In the genomic region with DNA sequence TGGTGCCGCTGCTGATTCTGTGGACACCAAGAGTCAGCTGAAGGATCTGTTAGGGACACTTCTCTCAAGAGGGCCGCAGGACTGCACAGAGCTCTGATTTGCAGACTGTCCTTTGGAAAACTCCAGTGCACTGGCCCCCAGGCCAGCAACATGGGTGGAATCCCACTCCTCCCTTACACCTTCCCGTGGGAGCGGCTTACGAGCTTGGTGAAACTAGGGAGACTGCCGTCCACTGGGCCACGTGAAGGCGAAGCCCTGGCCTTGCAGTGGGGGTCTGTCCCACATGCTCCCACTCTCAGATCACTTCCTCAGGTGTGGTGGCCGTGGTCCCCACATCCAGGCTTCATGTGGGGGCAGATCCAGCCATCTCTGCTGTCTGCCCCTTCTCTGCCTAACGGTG, we compare ENCODE assay signal across 24 cellular contexts.
"Had no signal": no experiment of that assay in that cellular context is flagged by ENCODE, and none has a peak within 500 bp of the region (broad histone marks: within the 10 kb centered on the region; RNA-seq: fewer than 3 reads in every experiment).

No MANE protein-coding gene starts in this region.

- H3K9me3 Mint-ChIP-seq: activated B cell treated with CpG ODN at 0.5 μM for 24 hours; activated T-cell treated with anti-CD3 and anti-CD28 coated beads, Interleukin-2, amount 50 U/mL, for 24 hours; activated T-helper 2 cell treated with anti-CD3 and anti-CD28 coated beads, Interferon-gamma antibody, Interleukin-2, Interleukin-4, amounts not matched to agents 10 μg/mL and 5 μg/mL and 100 μg/mL, durations not matched to agents 14 hours and 24 hours and 36 hours; nephron progenitor cell; T-helper 1 cell treated with Interleukin-12 subunit alpha and Interleukin-12 subunit beta and Interleukin-4 antibody, amounts not matched to agents 30 μg/mL and 1 μg/mL, for 36 hours had no signal

- H3K79me2 ChIP-seq: parathyroid adenoma had no signal

- ATAC-seq: activated CD4-positive, alpha-beta T cell treated with anti-CD3 and anti-CD28 coated beads for 36 hours; mucosa of descending colon; right lobe of liver had no signal

- H3K27me3 ChIP-seq: adrenal gland, right lobe of liver had no signal

- H3K4me3 Mint-ChIP-seq: activated B cell treated with CpG ODN at 0.5 μM for 24 hours; activated CD4-positive, alpha-beta T cell treated with anti-CD3 and anti-CD28 coated beads for 36 hours; activated naive CD8-positive, alpha-beta T cell; activated T-cell treated with anti-CD3 and anti-CD28 coated beads, Interleukin-2, amount 50 U/mL, for 24 hours; nephron progenitor cell; T-helper 1 cell treated with Interleukin-12 subunit alpha and Interleukin-12 subunit beta and Interleukin-4 antibody, amounts not matched to agents 30 μg/mL and 1 μg/mL, for 36 hours had no signal

- DNase-seq: activated B cell treated with CpG ODN at 0.5 μM for 24 hours; activated CD4-positive, alpha-beta T cell treated with anti-CD3 and anti-CD28 coated beads for 36 hours; activated CD4-positive, alpha-beta T cell treated with anti-CD3 and anti-CD28 coated beads, Interleukin-2, amount 50 U/mL, for 4 hours; activated CD8-positive, alpha-beta memory T cell treated with anti-CD3 and anti-CD28 coated beads for 24 hours; activated CD8-positive, alpha-beta memory T cell treated with anti-CD3 and anti-CD28 coated beads, Interleukin-2, amount 50 U/mL, for 4 hours; activated naive CD4-positive, alpha-beta T cell; activated T-cell treated with anti-CD3 and anti-CD28 coated beads, Interleukin-2, amount 50 U/mL, for 24 hours; cerebellar nuclear complex; foreskin fibroblast; kidney; mesenchymal stem cell; mucosa of descending colon; nephron progenitor cell; nucleus accumbens; stimulated activated CD4-positive, alpha-beta T cell treated with anti-CD3 and anti-CD28 coated beads, Interleukin-15, amount 100 ng/mL, for 24 hours; stimulated activated naive CD4-positive, alpha-beta T cell had no signal

- H3K4me2 ChIP-seq: smooth muscle cell had no signal

- H3K27me3 Mint-ChIP-seq: activated B cell treated with CpG ODN at 0.5 μM for 24 hours; activated CD4-positive, alpha-beta T cell treated with anti-CD3 and anti-CD28 coated beads for 36 hours; activated naive CD8-positive, alpha-beta T cell; activated T-cell treated with anti-CD3 and anti-CD28 coated beads, Interleukin-2, amount 50 U/mL, for 24 hours had no signal

- H3K4me3 ChIP-seq: adrenal gland, coronary artery, mucosa of descending colon, right lobe of liver, smooth muscle cell had no signal

- H3K9me3 ChIP-seq: adrenal gland, mucosa of descending colon, right lobe of liver had no signal

- H3K27ac Mint-ChIP-seq: activated B cell treated with CpG ODN at 0.5 μM for 24 hours; activated CD4-positive, alpha-beta T cell treated with anti-CD3 and anti-CD28 coated beads for 36 hours; activated naive CD8-positive, alpha-beta T cell; activated T-cell treated with anti-CD3 and anti-CD28 coated beads, Interleukin-2, amount 50 U/mL, for 24 hours; activated T-helper 2 cell treated with anti-CD3 and anti-CD28 coated beads, Interferon-gamma antibody, Interleukin-2, Interleukin-4, amounts not matched to agents 10 μg/mL and 5 μg/mL and 100 μg/mL, durations not matched to agents 14 hours and 24 hours and 36 hours; T-helper 1 cell treated with Interleukin-12 subunit alpha and Interleukin-12 subunit beta and Interleukin-4 antibody, amounts not matched to agents 30 μg/mL and 1 μg/mL, for 36 hours had no signal

- H3K27ac ChIP-seq: right lobe of liver had no signal

- H2AFZ ChIP-seq: parathyroid adenoma had no signal

- H3K9ac ChIP-seq: parathyroid adenoma had no signal

- H3K4me1 ChIP-seq: parathyroid adenoma, right lobe of liver had no signal
